Comparison of ENCODE assay signal across 10 cellular contexts in the genomic region with DNA sequence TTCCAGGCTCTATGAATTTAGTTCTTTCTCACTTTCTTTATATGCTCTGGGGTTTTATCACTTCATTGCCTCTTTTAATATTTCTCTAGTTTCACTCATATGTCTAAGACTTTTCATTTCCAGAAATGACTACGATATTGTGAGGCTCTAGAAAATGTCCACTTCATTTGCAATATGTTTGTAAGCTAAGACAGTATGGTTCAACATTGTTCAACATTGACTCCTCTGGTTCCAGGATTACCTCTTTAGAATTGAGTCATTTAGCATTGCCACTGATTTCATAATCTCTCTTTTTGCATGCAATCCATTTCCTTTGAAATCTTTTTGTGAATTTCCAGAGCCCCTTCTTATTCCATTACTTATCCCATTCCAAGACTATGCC. TPM values are rescaled to one million over a fixed set of nuclear protein-coding genes. Genes with fewer than 3 reads are reported as not detected.
DNase-seq lines count a peak whose midpoint lies in the region; ATAC-seq and TF ChIP-seq lines count a peak whose summit lies in the region.
"Had no signal": no experiment of that assay in that cellular context is flagged by ENCODE, and none has a peak within 500 bp of the region (broad histone marks: within the 10 kb centered on the region; RNA-seq: fewer than 3 reads in every experiment).

No MANE protein-coding gene starts in this region.

- CTCF ChIA-PET in SK-N-SH (lab: Yijun Ruan, JAX) = interaction anchor here (1.3 to 3.0 kb wide), 2 partner anchors 149 to 166 kb away, joined by 8 to 10 read pairs; no protein-coding TSS in a partner anchor

- 0 out of 4 replicates have a peak, but pooled peaks of 1 of the 2 experiments have one; percentile 12 for TF ChIP-seq EP300 in SK-N-SH (IDR thresholded peaks at IDR 0.05; ENCODE audit: borderline replicate concordance in 1 of 2, low read depth in 1 of 2, low read length in 1 of 2)

- peaks cover 22% of the 10 kb centered on the region; the same call in 1 of the 2 replicates for H3K79me2 ChIP-seq in SK-N-SH (ENCODE audit: insufficient read depth)

- no peaks in the 10 kb centered on the region for H4K20me1 ChIP-seq in SK-N-SH (ENCODE audit: insufficient read depth)

- no peak overlapping the region for H3K4me3 Mint-ChIP-seq in mesothelial cell of epicardium
- H3K4me3 Mint-ChIP-seq: neural crest cell had no signal

- no peak for TF ChIP-seq RAD21 in SK-N-SH (IDR thresholded peaks at IDR 0.05; ENCODE audit: low read length)

- POLR2A ChIA-PET in SK-N-SH (lab: Yijun Ruan, JAX) = no interaction called here

- peaks cover 34% of the 10 kb centered on the region for H3F3A ChIP-seq in SK-N-SH (replicated peaks; ENCODE audit: insufficient read depth)

- WGBS in SK-N-SH (ENCODE audit: low lambda C conversion rate) = 13% methylated on average over 1 of the region's 1 CpG

- H3K9me3 Mint-ChIP-seq in mesothelial cell of epicardium = no peaks in the 10 kb centered on the region
- H3K9me3 Mint-ChIP-seq: neural crest cell had no signal

- no peaks in the 10 kb centered on the region for H3K9me2 ChIP-seq in SK-N-SH

- H3K9ac ChIP-seq in SK-N-SH = peak overlapping the region; percentile 76

- H3K36me3 ChIP-seq in SK-N-SH (replicated peaks in 1 of 2; ENCODE audit: control insufficient read depth in 1 of 2, insufficient read depth in 2 of 2, low read length in 1 of 2) = no peaks in the 10 kb centered on the region

- H2AFZ ChIP-seq in SK-N-SH (ENCODE audit: low read depth) = no peak overlapping the region

- TF ChIP-seq CTCF in SK-N-SH (IDR thresholded peaks at IDR 0.05) (no peak), mesothelial cell of epicardium (IDR thresholded peaks at IDR 0.05; ENCODE audit: unreplicated experiment) (no peak)

- H3K36me3 Mint-ChIP-seq in mesothelial cell of epicardium = no peaks in the 10 kb centered on the region

- H3K27ac Mint-ChIP-seq in mesothelial cell of epicardium = peak overlapping the region; percentile 22

- peaks cover 2 to 12% of the 10 kb centered on the region in 2 experiments; a peak in 3 of 4 replicates for H3K4me1 ChIP-seq in SK-N-SH (ENCODE audit: control insufficient read depth in 1 of 2, insufficient read depth in 2 of 2, low read depth in 1 of 2, low read length in 1 of 2)

- peak; percentile 6 to 53 for DNase-seq in NOMO-1 (lab: John Stamatoyannopoulos, UW; ENCODE audit: unreplicated experiment in 2 of 2)
- no peak for DNase-seq in NOMO-1 treated with dmso at 0.1 percent for 144 hours (lab: John Stamatoyannopoulos, UW; ENCODE audit: unreplicated experiment)
- DNase-seq in SK-N-SH = no peak
- DNase-seq in mesothelial cell of epicardium (ENCODE audit: low spot score in 2 of 2, unreplicated experiment in 2 of 2) = no peak
- DNase-seq in NK-92 treated with Interleukin-12 subunit alpha and Interleukin-12 subunit beta, amount 100 ng/mL, for 24 hours (lab: John Stamatoyannopoulos, UW) = no peak
- no peak for DNase-seq in stimulated activated naive CD4-positive, alpha-beta T cell treated with Interleukin-2 at 50 U/mL for 16 hours (lab: John Stamatoyannopoulos, UW)
- DNase-seq in activated effector memory CD4-positive, alpha-beta T cell treated with anti-CD3 and anti-CD28 coated beads, Interleukin-2, amount 50 U/mL, for 16 hours = no peak

- no peaks in the 10 kb centered on the region for H3K9me3 ChIP-seq in SK-N-SH

- peaks cover 10% of the 10 kb centered on the region for H3K4me1 Mint-ChIP-seq in mesothelial cell of epicardium
- H3K4me1 Mint-ChIP-seq: neural crest cell had no signal

- no peaks in the 10 kb centered on the region for H3K27me3 ChIP-seq in SK-N-SH (ENCODE audit: insufficient read depth)

- H3K27ac ChIP-seq in SK-N-SH (ENCODE audit: low read depth in 2 of 2, low read length in 1 of 2) = peak overlapping the region; percentile 85 to 91; a peak in 3 of 4 replicates
- H3K27ac ChIP-seq: 22Rv1 had no signal

- H3K4me3 ChIP-seq in SK-N-SH (ENCODE audit: low read depth in 2 of 2, low read length in 1 of 2) = peak overlapping the region; percentile 18 to 37; a peak in 3 of 4 replicates

- peak; percentile 93 for ATAC-seq in HG02885 (IDR thresholded peaks at IDR 0.05; ENCODE audit: poor library complexity, unreplicated experiment)

- no peaks in the 10 kb centered on the region for H3K27me3 Mint-ChIP-seq in mesothelial cell of epicardium (ENCODE audit: low read depth)

- H3K4me2 ChIP-seq in SK-N-SH = peak overlapping the region; percentile 56

TF ChIP-seq in SK-N-SH, 30 proteins besides CTCF, POLR2A, EP300 and RAD21:
- TF ChIP-seq JUND (IDR thresholded peaks at IDR 0.05) (peak; percentile 14; the same call in 1 of the 2 replicates), FOSL2 (IDR thresholded peaks at IDR 0.05; ENCODE audit: borderline replicate concordance, low read depth) (peak; percentile 45; the same call in 1 of the 2 replicates), TEAD4 (IDR thresholded peaks at IDR 0.05; ENCODE audit: borderline replicate concordance, insufficient read depth) (no peak), NFIC (IDR thresholded peaks at IDR 0.05; ENCODE audit: borderline replicate concordance) (0 out of 2 replicates have a peak, but pooled peaks have one; percentile 4), FOXM1 (IDR thresholded peaks at IDR 0.05; ENCODE audit: low read depth) (no peak)
- TF ChIP-seq, protein P1, sequence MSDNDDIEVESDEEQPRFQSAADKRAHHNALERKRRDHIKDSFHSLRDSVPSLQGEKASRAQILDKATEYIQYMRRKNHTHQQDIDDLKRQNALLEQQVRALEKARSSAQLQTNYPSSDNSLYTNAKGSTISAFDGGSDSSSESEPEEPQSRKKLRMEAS (IDR thresholded peaks at IDR 0.05; ENCODE audit: low read depth) = no peak
- TF ChIP-seq, protein P2, sequence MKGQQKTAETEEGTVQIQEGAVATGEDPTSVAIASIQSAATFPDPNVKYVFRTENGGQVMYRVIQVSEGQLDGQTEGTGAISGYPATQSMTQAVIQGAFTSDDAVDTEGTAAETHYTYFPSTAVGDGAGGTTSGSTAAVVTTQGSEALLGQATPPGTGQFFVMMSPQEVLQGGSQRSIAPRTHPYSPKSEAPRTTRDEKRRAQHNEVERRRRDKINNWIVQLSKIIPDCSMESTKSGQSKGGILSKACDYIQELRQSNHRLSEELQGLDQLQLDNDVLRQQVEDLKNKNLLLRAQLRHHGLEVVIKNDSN (IDR thresholded peaks at IDR 0.05; ENCODE audit: borderline replicate concordance, low read depth) = no peak

RNA-seq across cellular contexts. Expression of gene BBS12, which starts 32.3 kb away (rescaled TPM):
- polyA plus RNA-seq in SK-N-SH (2012; rRNA removed) = 1.5 and 2.1 TPM in 2 replicates
- 2.4 and 2.6 TPM in 2 replicates for polyA plus RNA-seq in SK-N-SH (2012; cell fraction: cytosol; rRNA removed)
- 0.62 and 1.2 TPM in 2 replicates for polyA plus RNA-seq in SK-N-SH (2012; cell fraction: nucleus; rRNA removed)
- total RNA-seq in mesothelial cell of epicardium = 2.3 to 3.2 TPM (median 2.9 TPM) in 3 replicates

Comparison
In these comparisons a context has a peak if more than half of its experiments do, and no peak if none do; other contexts are left out.
1. DNase-seq: peak in NOMO-1 (2 of 2); none in NOMO-1 treated with dmso at 0.1 percent for 144 hours (single experiment), SK-N-SH (single experiment), mesothelial cell of epicardium (0 of 2), NK-92 treated with Interleukin-12 subunit alpha and Interleukin-12 subunit beta, amount 100 ng/mL, for 24 hours (single experiment), stimulated activated naive CD4-positive, alpha-beta T cell treated with Interleukin-2 at 50 U/mL for 16 hours (single experiment) and activated effector memory CD4-positive, alpha-beta T cell treated with anti-CD3 and anti-CD28 coated beads, Interleukin-2, amount 50 U/mL, for 16 hours (single experiment).